In genomic region chr1:8239306-8240023, GRCh38 we compare ENCODE assay signal across 1 cellular context.
TF ChIP-seq lines count a peak whose summit lies in the region.

No MANE protein-coding gene starts in this region.

TF ChIP-seq in HepG2, 621 proteins besides CTCF, POLR2A, EP300 and RAD21 (continued from another document and continues in another):
- TF ChIP-seq ZNF749 (CRISPR knock-in tag; IDR thresholded peaks at IDR 0.05; ENCODE audit: borderline replicate concordance) (no peak), TBL1XR1 (IDR thresholded peaks at IDR 0.05; ENCODE audit: borderline replicate concordance, low read length, partially characterized antibody) (peak; percentile 38), NCOR1 (IDR thresholded peaks at IDR 0.05; ENCODE audit: borderline replicate concordance, low read length) (0 out of 2 replicates have a peak, but pooled peaks have one; percentile 11), ZNF44 (CRISPR knock-in tag; IDR thresholded peaks at IDR 0.05) (no peak), ZSCAN22 (CRISPR knock-in tag; IDR thresholded peaks at IDR 0.05) (no peak), ZMYM3 (CRISPR knock-in tag; IDR thresholded peaks at IDR 0.05) (peak; percentile 56; the same call in 1 of the 2 replicates), PAX8 (CRISPR knock-in tag; IDR thresholded peaks at IDR 0.05; ENCODE audit: borderline replicate concordance) (no peak), REXO4 (CRISPR knock-in tag; IDR thresholded peaks at IDR 0.05; ENCODE audit: borderline replicate concordance) (no peak), CAMTA2 (CRISPR knock-in tag; IDR thresholded peaks at IDR 0.05; ENCODE audit: borderline replicate concordance) (no peak), ZNF33B (CRISPR knock-in tag; IDR thresholded peaks at IDR 0.05) (0 out of 2 replicates have a peak, but pooled peaks have one; percentile 59), FOXP1 (IDR thresholded peaks at IDR 0.05) (no peak), FOXP1 (CRISPR knock-in tag; IDR thresholded peaks at IDR 0.05) (no peak), RBAK (CRISPR knock-in tag; IDR thresholded peaks at IDR 0.05) (no peak), ZNF891 (CRISPR knock-in tag; IDR thresholded peaks at IDR 0.05) (no peak; the same call in 1 of the 2 replicates), BHLHE40 (IDR thresholded peaks at IDR 0.05; ENCODE audit: low read length) (no peak), ZNF343 (CRISPR knock-in tag; IDR thresholded peaks at IDR 0.05) (no peak), ZNF496 (CRISPR knock-in tag; IDR thresholded peaks at IDR 0.05; ENCODE audit: insufficient replicate concordance) (no peak), ZNF143 (CRISPR knock-in tag; IDR thresholded peaks at IDR 0.05) (no peak), ZNF7 (CRISPR knock-in tag; IDR thresholded peaks at IDR 0.05) (no peak), ZNF839 (CRISPR knock-in tag; IDR thresholded peaks at IDR 0.05; ENCODE audit: borderline replicate concordance) (no peak), ZNF713 (CRISPR knock-in tag; IDR thresholded peaks at IDR 0.05) (no peak), ATF7-NPFF (CRISPR knock-in tag; IDR thresholded peaks at IDR 0.05; ENCODE audit: low read depth) (peak; percentile 51; the same call in 1 of the 2 replicates), MYC (CRISPR knock-in tag; IDR thresholded peaks at IDR 0.05; ENCODE audit: borderline replicate concordance) (peak; percentile 82), ZNF350 (CRISPR knock-in tag; IDR thresholded peaks at IDR 0.05; ENCODE audit: borderline replicate concordance, low read depth) (peak; percentile 86), ZFP1 (CRISPR knock-in tag; IDR thresholded peaks at IDR 0.05) (no peak), TCF7 (IDR thresholded peaks at IDR 0.05; ENCODE audit: low read depth) (no peak), DR1 (CRISPR knock-in tag; IDR thresholded peaks at IDR 0.05) (no peak), SAFB2 (CRISPR knock-in tag; IDR thresholded peaks at IDR 0.05; ENCODE audit: borderline replicate concordance, low read depth) (no peak; the same call in 1 of the 2 replicates), NCOA5 (CRISPR knock-in tag; IDR thresholded peaks at IDR 0.05) (no peak), KLF13 (CRISPR knock-in tag; IDR thresholded peaks at IDR 0.05) (no peak), MTA3 (CRISPR knock-in tag; IDR thresholded peaks at IDR 0.05) (no peak), SMAD9 (CRISPR knock-in tag; IDR thresholded peaks at IDR 0.05) (no peak), ZNF775 (CRISPR knock-in tag; IDR thresholded peaks at IDR 0.05; ENCODE audit: borderline replicate concordance) (no peak), MIER2 (CRISPR knock-in tag; IDR thresholded peaks at IDR 0.05) (no peak), ZNF430 (CRISPR knock-in tag; IDR thresholded peaks at IDR 0.05) (peak; percentile 43; the same call in 1 of the 2 replicates), HCFC1 (IDR thresholded peaks at IDR 0.05; ENCODE audit: low read depth, low read length) (no peak), PLRG1 (conservative IDR thresholded peaks at IDR 0.05) (no peak), SP1 (IDR thresholded peaks at IDR 0.05) (no peak), SP1 (CRISPR knock-in tag; IDR thresholded peaks at IDR 0.05) (no peak), CCAR2 (optimal IDR thresholded peaks at IDR 0.05; ENCODE audit: low read depth, low read length) (no peak), SRSF1 (optimal IDR thresholded peaks at IDR 0.05; ENCODE audit: low read depth, low read length) (no peak), BRD4 (CRISPR knock-in tag; IDR thresholded peaks at IDR 0.05) (no peak), AKAP8 (CRISPR knock-in tag; IDR thresholded peaks at IDR 0.05) (peak; percentile 74; the same call in 1 of the 2 replicates), NCOA1 (CRISPR knock-in tag; IDR thresholded peaks at IDR 0.05) (no peak), KAT7 (CRISPR knock-in tag; IDR thresholded peaks at IDR 0.05; ENCODE audit: borderline replicate concordance) (no peak)
- TF ChIP-seq, protein P1, sequence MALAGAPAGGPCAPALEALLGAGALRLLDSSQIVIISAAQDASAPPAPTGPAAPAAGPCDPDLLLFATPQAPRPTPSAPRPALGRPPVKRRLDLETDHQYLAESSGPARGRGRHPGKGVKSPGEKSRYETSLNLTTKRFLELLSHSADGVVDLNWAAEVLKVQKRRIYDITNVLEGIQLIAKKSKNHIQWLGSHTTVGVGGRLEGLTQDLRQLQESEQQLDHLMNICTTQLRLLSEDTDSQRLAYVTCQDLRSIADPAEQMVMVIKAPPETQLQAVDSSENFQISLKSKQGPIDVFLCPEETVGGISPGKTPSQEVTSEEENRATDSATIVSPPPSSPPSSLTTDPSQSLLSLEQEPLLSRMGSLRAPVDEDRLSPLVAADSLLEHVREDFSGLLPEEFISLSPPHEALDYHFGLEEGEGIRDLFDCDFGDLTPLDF (CRISPR knock-in tag; IDR thresholded peaks at IDR 0.05), result no peak
- TF ChIP-seq, protein P2, sequence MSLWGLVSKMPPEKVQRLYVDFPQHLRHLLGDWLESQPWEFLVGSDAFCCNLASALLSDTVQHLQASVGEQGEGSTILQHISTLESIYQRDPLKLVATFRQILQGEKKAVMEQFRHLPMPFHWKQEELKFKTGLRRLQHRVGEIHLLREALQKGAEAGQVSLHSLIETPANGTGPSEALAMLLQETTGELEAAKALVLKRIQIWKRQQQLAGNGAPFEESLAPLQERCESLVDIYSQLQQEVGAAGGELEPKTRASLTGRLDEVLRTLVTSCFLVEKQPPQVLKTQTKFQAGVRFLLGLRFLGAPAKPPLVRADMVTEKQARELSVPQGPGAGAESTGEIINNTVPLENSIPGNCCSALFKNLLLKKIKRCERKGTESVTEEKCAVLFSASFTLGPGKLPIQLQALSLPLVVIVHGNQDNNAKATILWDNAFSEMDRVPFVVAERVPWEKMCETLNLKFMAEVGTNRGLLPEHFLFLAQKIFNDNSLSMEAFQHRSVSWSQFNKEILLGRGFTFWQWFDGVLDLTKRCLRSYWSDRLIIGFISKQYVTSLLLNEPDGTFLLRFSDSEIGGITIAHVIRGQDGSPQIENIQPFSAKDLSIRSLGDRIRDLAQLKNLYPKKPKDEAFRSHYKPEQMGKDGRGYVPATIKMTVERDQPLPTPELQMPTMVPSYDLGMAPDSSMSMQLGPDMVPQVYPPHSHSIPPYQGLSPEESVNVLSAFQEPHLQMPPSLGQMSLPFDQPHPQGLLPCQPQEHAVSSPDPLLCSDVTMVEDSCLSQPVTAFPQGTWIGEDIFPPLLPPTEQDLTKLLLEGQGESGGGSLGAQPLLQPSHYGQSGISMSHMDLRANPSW (CRISPR knock-in tag; IDR thresholded peaks at IDR 0.05; ENCODE audit: borderline replicate concordance), result no peak
- TF ChIP-seq, protein P3, sequence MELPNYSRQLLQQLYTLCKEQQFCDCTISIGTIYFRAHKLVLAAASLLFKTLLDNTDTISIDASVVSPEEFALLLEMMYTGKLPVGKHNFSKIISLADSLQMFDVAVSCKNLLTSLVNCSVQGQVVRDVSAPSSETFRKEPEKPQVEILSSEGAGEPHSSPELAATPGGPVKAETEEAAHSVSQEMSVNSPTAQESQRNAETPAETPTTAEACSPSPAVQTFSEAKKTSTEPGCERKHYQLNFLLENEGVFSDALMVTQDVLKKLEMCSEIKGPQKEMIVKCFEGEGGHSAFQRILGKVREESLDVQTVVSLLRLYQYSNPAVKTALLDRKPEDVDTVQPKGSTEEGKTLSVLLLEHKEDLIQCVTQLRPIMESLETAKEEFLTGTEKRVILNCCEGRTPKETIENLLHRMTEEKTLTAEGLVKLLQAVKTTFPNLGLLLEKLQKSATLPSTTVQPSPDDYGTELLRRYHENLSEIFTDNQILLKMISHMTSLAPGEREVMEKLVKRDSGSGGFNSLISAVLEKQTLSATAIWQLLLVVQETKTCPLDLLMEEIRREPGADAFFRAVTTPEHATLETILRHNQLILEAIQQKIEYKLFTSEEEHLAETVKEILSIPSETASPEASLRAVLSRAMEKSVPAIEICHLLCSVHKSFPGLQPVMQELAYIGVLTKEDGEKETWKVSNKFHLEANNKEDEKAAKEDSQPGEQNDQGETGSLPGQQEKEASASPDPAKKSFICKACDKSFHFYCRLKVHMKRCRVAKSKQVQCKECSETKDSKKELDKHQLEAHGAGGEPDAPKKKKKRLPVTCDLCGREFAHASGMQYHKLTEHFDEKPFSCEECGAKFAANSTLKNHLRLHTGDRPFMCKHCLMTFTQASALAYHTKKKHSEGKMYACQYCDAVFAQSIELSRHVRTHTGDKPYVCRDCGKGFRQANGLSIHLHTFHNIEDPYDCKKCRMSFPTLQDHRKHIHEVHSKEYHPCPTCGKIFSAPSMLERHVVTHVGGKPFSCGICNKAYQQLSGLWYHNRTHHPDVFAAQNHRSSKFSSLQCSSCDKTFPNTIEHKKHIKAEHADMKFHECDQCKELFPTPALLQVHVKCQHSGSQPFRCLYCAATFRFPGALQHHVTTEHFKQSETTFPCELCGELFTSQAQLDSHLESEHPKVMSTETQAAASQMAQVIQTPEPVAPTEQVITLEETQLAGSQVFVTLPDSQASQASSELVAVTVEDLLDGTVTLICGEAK (IDR thresholded peaks at IDR 0.05), result no peak
- TF ChIP-seq, protein P3 (CRISPR knock-in tag; IDR thresholded peaks at IDR 0.05), result no peak
- TF ChIP-seq, protein P4, sequence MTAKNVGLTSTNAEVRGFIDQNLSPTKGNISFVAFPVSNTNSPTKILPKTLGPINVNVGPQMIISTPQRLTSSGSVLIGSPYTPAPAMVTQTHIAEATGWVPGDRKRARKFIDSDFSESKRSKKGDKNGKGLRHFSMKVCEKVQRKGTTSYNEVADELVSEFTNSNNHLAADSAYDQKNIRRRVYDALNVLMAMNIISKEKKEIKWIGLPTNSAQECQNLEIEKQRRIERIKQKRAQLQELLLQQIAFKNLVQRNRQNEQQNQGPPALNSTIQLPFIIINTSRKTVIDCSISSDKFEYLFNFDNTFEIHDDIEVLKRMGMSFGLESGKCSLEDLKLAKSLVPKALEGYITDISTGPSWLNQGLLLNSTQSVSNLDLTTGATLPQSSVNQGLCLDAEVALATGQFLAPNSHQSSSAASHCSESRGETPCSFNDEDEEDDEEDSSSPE (CRISPR knock-in tag; IDR thresholded peaks at IDR 0.05), result no peak
- TF ChIP-seq, protein P5, sequence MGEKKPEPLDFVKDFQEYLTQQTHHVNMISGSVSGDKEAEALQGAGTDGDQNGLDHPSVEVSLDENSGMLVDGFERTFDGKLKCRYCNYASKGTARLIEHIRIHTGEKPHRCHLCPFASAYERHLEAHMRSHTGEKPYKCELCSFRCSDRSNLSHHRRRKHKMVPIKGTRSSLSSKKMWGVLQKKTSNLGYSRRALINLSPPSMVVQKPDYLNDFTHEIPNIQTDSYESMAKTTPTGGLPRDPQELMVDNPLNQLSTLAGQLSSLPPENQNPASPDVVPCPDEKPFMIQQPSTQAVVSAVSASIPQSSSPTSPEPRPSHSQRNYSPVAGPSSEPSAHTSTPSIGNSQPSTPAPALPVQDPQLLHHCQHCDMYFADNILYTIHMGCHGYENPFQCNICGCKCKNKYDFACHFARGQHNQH (CRISPR knock-in tag; IDR thresholded peaks at IDR 0.05), result no peak; the same call in 1 of the 2 replicates
- TF ChIP-seq, protein P6, sequence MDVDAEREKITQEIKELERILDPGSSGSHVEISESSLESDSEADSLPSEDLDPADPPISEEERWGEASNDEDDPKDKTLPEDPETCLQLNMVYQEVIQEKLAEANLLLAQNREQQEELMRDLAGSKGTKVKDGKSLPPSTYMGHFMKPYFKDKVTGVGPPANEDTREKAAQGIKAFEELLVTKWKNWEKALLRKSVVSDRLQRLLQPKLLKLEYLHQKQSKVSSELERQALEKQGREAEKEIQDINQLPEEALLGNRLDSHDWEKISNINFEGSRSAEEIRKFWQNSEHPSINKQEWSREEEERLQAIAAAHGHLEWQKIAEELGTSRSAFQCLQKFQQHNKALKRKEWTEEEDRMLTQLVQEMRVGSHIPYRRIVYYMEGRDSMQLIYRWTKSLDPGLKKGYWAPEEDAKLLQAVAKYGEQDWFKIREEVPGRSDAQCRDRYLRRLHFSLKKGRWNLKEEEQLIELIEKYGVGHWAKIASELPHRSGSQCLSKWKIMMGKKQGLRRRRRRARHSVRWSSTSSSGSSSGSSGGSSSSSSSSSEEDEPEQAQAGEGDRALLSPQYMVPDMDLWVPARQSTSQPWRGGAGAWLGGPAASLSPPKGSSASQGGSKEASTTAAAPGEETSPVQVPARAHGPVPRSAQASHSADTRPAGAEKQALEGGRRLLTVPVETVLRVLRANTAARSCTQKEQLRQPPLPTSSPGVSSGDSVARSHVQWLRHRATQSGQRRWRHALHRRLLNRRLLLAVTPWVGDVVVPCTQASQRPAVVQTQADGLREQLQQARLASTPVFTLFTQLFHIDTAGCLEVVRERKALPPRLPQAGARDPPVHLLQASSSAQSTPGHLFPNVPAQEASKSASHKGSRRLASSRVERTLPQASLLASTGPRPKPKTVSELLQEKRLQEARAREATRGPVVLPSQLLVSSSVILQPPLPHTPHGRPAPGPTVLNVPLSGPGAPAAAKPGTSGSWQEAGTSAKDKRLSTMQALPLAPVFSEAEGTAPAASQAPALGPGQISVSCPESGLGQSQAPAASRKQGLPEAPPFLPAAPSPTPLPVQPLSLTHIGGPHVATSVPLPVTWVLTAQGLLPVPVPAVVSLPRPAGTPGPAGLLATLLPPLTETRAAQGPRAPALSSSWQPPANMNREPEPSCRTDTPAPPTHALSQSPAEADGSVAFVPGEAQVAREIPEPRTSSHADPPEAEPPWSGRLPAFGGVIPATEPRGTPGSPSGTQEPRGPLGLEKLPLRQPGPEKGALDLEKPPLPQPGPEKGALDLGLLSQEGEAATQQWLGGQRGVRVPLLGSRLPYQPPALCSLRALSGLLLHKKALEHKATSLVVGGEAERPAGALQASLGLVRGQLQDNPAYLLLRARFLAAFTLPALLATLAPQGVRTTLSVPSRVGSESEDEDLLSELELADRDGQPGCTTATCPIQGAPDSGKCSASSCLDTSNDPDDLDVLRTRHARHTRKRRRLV (CRISPR knock-in tag; IDR thresholded peaks at IDR 0.05), result no peak
